In the genomic region with DNA sequence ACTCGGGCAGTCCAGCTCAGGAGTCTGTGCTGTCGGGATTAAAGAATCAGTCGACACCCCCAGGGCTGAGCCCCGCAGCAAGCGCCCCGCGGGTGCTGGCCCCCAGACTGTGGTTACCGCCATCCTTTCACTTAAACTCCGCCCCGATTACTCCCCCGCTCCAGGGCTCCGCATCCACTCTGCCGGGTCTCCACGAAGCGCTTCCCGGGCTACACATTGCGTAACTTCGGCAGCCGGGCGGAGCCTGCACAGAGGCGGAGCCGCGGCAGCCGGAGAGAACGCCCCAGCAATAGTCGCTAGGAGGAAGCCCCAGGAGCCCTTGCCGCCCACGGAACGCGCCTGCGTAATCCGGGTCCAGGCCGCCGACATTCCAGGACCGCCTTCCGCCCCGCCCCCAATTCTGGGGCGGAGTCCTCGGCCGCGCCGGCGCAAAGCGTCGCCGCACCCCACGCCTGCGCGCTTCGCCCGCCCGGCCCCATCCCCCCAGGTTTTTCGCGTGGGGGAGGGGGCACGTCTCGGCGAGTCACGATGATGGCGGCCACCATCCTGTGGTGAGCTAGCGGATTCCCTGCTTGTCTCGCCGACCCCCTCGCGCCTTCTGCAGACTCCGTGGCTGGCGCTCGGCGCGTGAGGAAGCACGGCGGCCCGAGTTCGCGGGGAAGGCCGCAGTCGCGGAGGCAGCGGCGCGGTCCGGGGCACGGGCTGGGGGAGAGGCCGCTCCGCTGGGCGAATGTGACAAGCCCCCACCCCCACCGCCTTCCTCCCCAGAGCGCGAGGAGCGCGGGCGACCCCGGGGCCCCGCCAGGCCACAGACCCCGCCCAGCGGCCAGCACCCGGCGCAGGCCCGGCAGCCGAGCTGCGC, we compare ENCODE assay signal across 1 cellular context.
TF ChIP-seq lines count a peak whose summit lies in the region.

A gene (plus strand): TSS at position 521 of the 862 bp plus-strand sequence. CDS start 351 bp downstream, outside the sequence.

TF ChIP-seq in K562, 482 proteins besides CTCF, POLR2A, EP300 and RAD21 (continued from another document and continues in another):
- TF ChIP-seq, protein P1, sequence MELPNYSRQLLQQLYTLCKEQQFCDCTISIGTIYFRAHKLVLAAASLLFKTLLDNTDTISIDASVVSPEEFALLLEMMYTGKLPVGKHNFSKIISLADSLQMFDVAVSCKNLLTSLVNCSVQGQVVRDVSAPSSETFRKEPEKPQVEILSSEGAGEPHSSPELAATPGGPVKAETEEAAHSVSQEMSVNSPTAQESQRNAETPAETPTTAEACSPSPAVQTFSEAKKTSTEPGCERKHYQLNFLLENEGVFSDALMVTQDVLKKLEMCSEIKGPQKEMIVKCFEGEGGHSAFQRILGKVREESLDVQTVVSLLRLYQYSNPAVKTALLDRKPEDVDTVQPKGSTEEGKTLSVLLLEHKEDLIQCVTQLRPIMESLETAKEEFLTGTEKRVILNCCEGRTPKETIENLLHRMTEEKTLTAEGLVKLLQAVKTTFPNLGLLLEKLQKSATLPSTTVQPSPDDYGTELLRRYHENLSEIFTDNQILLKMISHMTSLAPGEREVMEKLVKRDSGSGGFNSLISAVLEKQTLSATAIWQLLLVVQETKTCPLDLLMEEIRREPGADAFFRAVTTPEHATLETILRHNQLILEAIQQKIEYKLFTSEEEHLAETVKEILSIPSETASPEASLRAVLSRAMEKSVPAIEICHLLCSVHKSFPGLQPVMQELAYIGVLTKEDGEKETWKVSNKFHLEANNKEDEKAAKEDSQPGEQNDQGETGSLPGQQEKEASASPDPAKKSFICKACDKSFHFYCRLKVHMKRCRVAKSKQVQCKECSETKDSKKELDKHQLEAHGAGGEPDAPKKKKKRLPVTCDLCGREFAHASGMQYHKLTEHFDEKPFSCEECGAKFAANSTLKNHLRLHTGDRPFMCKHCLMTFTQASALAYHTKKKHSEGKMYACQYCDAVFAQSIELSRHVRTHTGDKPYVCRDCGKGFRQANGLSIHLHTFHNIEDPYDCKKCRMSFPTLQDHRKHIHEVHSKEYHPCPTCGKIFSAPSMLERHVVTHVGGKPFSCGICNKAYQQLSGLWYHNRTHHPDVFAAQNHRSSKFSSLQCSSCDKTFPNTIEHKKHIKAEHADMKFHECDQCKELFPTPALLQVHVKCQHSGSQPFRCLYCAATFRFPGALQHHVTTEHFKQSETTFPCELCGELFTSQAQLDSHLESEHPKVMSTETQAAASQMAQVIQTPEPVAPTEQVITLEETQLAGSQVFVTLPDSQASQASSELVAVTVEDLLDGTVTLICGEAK (IDR thresholded peaks at IDR 0.05), result no peak
- TF ChIP-seq, protein P1 (CRISPR knock-in tag; IDR thresholded peaks at IDR 0.05), result no peak
- TF ChIP-seq ZNF347 (CRISPR knock-in tag; IDR thresholded peaks at IDR 0.05; ENCODE audit: low read depth) (no peak), BRD9 (IDR thresholded peaks at IDR 0.05; ENCODE audit: low read depth, partially characterized antibody) (no peak), DIDO1 (tag; IDR thresholded peaks at IDR 0.05; ENCODE audit: low read depth) (no peak), BRD4 (IDR thresholded peaks at IDR 0.05) (no peak; the same call in 1 of the 2 replicates), ZNF76 (CRISPR knock-in tag; IDR thresholded peaks at IDR 0.05; ENCODE audit: borderline replicate concordance) (peak; percentile 80; the same call in 1 of the 2 replicates), CCAR2 (IDR thresholded peaks at IDR 0.05; ENCODE audit: low read depth, low read length) (no peak), TAF7 (tag; IDR thresholded peaks at IDR 0.05) (peak; percentile 89), ZBED1 (IDR thresholded peaks at IDR 0.05) (peak; percentile 61; the same call in 1 of the 2 replicates), NFXL1 (CRISPR knock-in tag; IDR thresholded peaks at IDR 0.05) (no peak), HDGF (IDR thresholded peaks at IDR 0.05) (no peak), KLF6 (CRISPR knock-in tag; IDR thresholded peaks at IDR 0.05; ENCODE audit: borderline replicate concordance) (no peak), LEF1 (IDR thresholded peaks at IDR 0.05) (0 out of 2 replicates have a peak, but pooled peaks have one; percentile 35), MAFF (IDR thresholded peaks at IDR 0.05; ENCODE audit: low read length) (no peak), POLR3A (IDR thresholded peaks at IDR 0.05; ENCODE audit: borderline replicate concordance, extremely low read depth, insufficient read depth, insufficient read length) (no peak), ZNF77 (CRISPR knock-in tag; IDR thresholded peaks at IDR 0.05) (no peak), ZNF431 (CRISPR knock-in tag; IDR thresholded peaks at IDR 0.05) (peak; percentile 45; the same call in 1 of the 2 replicates), NFATC3 (IDR thresholded peaks at IDR 0.05) (no peak), PPARD (CRISPR knock-in tag; IDR thresholded peaks at IDR 0.05) (no peak), ZC3H11A (IDR thresholded peaks at IDR 0.05; ENCODE audit: low read depth, low read length) (no peak), WHSC1 (IDR thresholded peaks at IDR 0.05; ENCODE audit: low read length) (no peak)
- TF ChIP-seq, protein P2, sequence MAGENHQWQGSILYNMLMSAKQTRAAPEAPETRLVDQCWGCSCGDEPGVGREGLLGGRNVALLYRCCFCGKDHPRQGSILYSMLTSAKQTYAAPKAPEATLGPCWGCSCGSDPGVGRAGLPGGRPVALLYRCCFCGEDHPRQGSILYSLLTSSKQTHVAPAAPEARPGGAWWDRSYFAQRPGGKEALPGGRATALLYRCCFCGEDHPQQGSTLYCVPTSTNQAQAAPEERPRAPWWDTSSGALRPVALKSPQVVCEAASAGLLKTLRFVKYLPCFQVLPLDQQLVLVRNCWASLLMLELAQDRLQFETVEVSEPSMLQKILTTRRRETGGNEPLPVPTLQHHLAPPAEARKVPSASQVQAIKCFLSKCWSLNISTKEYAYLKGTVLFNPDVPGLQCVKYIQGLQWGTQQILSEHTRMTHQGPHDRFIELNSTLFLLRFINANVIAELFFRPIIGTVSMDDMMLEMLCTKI (IDR thresholded peaks at IDR 0.05; ENCODE audit: partially characterized antibody), result no peak
- TF ChIP-seq, protein P3, sequence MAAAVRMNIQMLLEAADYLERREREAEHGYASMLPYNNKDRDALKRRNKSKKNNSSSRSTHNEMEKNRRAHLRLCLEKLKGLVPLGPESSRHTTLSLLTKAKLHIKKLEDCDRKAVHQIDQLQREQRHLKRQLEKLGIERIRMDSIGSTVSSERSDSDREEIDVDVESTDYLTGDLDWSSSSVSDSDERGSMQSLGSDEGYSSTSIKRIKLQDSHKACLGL (CRISPR knock-in tag; IDR thresholded peaks at IDR 0.05; ENCODE audit: borderline replicate concordance, poor library complexity, severe bottlenecking), result no peak
- TF ChIP-seq, protein P4, sequence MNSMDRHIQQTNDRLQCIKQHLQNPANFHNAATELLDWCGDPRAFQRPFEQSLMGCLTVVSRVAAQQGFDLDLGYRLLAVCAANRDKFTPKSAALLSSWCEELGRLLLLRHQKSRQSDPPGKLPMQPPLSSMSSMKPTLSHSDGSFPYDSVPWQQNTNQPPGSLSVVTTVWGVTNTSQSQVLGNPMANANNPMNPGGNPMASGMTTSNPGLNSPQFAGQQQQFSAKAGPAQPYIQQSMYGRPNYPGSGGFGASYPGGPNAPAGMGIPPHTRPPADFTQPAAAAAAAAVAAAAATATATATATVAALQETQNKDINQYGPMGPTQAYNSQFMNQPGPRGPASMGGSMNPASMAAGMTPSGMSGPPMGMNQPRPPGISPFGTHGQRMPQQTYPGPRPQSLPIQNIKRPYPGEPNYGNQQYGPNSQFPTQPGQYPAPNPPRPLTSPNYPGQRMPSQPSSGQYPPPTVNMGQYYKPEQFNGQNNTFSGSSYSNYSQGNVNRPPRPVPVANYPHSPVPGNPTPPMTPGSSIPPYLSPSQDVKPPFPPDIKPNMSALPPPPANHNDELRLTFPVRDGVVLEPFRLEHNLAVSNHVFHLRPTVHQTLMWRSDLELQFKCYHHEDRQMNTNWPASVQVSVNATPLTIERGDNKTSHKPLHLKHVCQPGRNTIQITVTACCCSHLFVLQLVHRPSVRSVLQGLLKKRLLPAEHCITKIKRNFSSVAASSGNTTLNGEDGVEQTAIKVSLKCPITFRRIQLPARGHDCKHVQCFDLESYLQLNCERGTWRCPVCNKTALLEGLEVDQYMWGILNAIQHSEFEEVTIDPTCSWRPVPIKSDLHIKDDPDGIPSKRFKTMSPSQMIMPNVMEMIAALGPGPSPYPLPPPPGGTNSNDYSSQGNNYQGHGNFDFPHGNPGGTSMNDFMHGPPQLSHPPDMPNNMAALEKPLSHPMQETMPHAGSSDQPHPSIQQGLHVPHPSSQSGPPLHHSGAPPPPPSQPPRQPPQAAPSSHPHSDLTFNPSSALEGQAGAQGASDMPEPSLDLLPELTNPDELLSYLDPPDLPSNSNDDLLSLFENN (IDR thresholded peaks at IDR 0.05; ENCODE audit: low read depth in 2 of 2, low read length in 2 of 2), result no peak
- TF ChIP-seq, protein P5, sequence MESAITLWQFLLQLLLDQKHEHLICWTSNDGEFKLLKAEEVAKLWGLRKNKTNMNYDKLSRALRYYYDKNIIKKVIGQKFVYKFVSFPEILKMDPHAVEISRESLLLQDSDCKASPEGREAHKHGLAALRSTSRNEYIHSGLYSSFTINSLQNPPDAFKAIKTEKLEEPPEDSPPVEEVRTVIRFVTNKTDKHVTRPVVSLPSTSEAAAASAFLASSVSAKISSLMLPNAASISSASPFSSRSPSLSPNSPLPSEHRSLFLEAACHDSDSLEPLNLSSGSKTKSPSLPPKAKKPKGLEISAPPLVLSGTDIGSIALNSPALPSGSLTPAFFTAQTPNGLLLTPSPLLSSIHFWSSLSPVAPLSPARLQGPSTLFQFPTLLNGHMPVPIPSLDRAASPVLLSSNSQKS (CRISPR knock-in tag; IDR thresholded peaks at IDR 0.05), result no peak
- TF ChIP-seq, protein P6, sequence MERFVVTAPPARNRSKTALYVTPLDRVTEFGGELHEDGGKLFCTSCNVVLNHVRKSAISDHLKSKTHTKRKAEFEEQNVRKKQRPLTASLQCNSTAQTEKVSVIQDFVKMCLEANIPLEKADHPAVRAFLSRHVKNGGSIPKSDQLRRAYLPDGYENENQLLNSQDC (CRISPR knock-in tag; IDR thresholded peaks at IDR 0.05), result peak; percentile 65; the same call in 1 of the 2 replicates
- TF ChIP-seq, protein P7, sequence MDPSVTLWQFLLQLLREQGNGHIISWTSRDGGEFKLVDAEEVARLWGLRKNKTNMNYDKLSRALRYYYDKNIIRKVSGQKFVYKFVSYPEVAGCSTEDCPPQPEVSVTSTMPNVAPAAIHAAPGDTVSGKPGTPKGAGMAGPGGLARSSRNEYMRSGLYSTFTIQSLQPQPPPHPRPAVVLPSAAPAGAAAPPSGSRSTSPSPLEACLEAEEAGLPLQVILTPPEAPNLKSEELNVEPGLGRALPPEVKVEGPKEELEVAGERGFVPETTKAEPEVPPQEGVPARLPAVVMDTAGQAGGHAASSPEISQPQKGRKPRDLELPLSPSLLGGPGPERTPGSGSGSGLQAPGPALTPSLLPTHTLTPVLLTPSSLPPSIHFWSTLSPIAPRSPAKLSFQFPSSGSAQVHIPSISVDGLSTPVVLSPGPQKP (CRISPR knock-in tag; IDR thresholded peaks at IDR 0.05), result no peak
- TF ChIP-seq, protein P8, sequence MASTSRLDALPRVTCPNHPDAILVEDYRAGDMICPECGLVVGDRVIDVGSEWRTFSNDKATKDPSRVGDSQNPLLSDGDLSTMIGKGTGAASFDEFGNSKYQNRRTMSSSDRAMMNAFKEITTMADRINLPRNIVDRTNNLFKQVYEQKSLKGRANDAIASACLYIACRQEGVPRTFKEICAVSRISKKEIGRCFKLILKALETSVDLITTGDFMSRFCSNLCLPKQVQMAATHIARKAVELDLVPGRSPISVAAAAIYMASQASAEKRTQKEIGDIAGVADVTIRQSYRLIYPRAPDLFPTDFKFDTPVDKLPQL (IDR thresholded peaks at IDR 0.05; ENCODE audit: extremely low read depth, insufficient read length), result no peak
- TF ChIP-seq, protein P9, sequence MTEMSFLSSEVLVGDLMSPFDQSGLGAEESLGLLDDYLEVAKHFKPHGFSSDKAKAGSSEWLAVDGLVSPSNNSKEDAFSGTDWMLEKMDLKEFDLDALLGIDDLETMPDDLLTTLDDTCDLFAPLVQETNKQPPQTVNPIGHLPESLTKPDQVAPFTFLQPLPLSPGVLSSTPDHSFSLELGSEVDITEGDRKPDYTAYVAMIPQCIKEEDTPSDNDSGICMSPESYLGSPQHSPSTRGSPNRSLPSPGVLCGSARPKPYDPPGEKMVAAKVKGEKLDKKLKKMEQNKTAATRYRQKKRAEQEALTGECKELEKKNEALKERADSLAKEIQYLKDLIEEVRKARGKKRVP (CRISPR knock-in tag; IDR thresholded peaks at IDR 0.05), result no peak
